In the genomic region with DNA sequence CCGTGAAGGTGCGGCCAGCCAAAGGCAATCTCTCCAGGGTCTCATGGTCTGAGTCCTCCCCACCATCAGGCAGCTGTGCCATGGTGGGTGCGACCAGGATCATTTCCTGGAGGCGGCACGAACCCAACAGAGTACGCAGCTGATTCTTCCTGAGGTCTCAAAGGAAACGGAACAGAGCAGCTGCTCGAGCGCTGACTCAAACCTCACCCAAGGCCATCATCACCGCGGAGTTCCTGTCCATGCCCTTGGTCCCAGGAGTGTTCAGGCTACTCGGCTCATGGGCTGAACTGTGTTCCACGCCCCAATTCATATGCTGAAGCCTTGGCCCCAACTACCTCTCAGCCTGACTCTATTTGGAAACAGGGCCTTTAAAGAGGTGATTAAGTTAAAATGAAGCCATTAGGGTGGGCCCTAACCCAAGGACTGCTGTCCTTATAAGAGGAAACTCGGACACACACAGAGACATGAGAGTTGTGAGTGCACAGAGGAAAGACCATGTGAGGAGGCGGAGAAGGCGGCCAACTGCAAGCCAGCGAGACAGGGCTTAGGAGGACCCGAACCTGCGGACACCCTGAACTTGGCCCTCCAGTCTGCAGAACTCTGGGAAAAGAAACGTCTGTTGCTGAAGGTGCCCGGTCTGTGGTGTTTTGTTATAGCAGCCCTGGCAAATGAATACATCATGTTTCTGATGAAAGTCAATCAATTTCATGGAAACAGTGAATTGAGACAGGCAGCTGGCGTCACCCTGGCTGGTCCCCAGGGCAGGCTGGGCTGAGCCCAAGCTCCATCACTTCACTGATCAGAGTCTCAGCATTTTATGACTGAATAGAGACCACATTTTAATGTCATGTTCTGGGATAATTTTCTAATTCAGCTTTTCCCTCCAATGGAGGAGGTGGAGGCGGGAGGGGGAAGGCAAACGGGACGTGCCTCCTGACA, we compare ENCODE assay signal across 1 cellular context.
TF ChIP-seq lines count a peak whose summit lies in the region.

No MANE protein-coding gene starts in this region.

TF ChIP-seq in H1, 55 proteins besides CTCF, POLR2A, EP300 and RAD21:
- TF ChIP-seq USF2 (IDR thresholded peaks at IDR 0.05; ENCODE audit: low read length) (no peak), SIRT6 (IDR thresholded peaks at IDR 0.05; ENCODE audit: low read length) (no peak), ZNF274 (IDR thresholded peaks at IDR 0.05; ENCODE audit: borderline replicate concordance, extremely low read depth, low read length) (no peak), CBX5 (IDR thresholded peaks at IDR 0.05; ENCODE audit: low read depth, low read length) (no peak)
